Comparison of ENCODE assay signal across 8 cellular contexts in the genomic region with DNA sequence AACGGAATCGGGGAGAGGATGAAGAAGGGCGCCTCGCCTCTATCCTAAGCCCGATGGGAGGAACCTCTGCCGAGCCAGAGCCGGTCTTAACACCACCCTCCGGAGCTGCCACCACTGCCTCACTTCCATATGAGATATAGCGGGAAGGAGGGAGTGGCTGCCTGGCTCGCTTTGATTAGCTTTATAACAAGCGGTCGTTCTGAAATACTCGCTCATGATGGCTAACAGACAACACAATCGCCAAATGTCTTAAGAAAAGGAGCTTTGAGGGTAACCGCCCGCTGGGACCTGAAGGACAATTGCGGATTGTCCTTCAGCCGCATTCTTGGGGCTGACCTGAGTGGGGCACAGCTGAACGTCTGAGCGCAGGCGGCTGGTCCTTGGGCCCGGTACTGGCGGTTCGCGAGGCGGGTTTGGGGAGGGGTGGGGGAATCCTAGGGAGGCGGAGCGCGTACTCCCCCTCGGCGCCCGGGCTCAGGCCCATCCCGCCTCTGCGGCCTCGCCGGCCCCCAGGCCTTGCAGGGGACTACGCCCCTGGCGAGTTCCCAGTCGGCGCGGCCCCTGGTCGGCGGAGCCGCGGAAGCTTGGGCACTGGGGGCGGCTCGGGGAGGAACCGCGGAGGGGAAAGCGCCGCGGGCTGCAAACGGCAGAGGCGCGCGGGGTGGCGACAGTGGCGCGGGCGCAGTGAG. TPM values are rescaled to one million over a fixed set of nuclear protein-coding genes. Genes with fewer than 3 reads are reported as not detected.
DNase-seq lines count a peak whose midpoint lies in the region; ATAC-seq and TF ChIP-seq lines count a peak whose summit lies in the region.

A gene with protein sequence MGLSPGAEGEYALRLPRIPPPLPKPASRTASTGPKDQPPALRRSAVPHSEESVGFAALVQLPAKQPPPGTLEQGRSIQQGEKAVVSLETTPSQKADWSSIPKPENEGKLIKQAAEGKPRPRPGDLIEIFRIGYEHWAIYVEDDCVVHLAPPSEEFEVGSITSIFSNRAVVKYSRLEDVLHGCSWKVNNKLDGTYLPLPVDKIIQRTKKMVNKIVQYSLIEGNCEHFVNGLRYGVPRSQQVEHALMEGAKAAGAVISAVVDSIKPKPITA (minus strand): TSS at position 617 of the 689 bp plus-strand sequence. CDS start 133 bp downstream, at position 484.

- no peaks in the 10 kb centered on the region for H3K79me2 ChIP-seq in hepatocyte

- H2AFZ ChIP-seq in hepatocyte = peak within 1 kb of the TSS; percentile 67

- WGBS in HUES64 = 93% methylated on average over 60 of the region's 60 CpGs
- WGBS in hepatocyte (ENCODE audit: low lambda C conversion rate, missing lambda C conversion rate) = 9% methylated on average over 42 of the region's 60 CpGs

- ATAC-seq in HG02884 (IDR thresholded peaks at IDR 0.05; ENCODE audit: unreplicated experiment) = no peak
- ATAC-seq in HG02571 (IDR thresholded peaks at IDR 0.05; ENCODE audit: unreplicated experiment) = no peak

- H3K9ac ChIP-seq in HUES64 (ENCODE audit: low read depth, low read length) = peak within 1 kb of the TSS; percentile 51
- peak within 1 kb of the TSS; percentile 92 for H3K9ac ChIP-seq in adipocyte (ENCODE audit: low read length)

- peak within 1 kb of the TSS; percentile 48 for H3K4me3 ChIP-seq in HUES64 (ENCODE audit: low read length)
- H3K4me3 ChIP-seq in adipocyte (ENCODE audit: low read length) = peak within 1 kb of the TSS; percentile 85
- peak within 1 kb of the TSS; percentile 22 for H3K4me3 ChIP-seq in hepatocyte

- peak within 1 kb of the TSS; percentile 94 for H3K4me2 ChIP-seq in hepatocyte

- no peak for TF ChIP-seq CTCF in hepatocyte (IDR thresholded peaks at IDR 0.05; ENCODE audit: poor library complexity)

- no peaks in the 10 kb centered on the region for H3K9me2 ChIP-seq in hepatocyte (replicated peaks; ENCODE audit: insufficient read depth)

- H3K36me3 ChIP-seq in HUES64 (ENCODE audit: insufficient read depth, low read length) (no peaks in the 10 kb centered on the region), adipocyte (ENCODE audit: control insufficient read depth, insufficient read depth, low read length, severe bottlenecking) (no peaks in the 10 kb centered on the region), hepatocyte (replicated peaks; ENCODE audit: insufficient read depth, low read depth) (no peaks in the 10 kb centered on the region)

- peaks cover 25% of the 10 kb centered on the region; the same call in 1 of the 2 replicates for H3K4me1 ChIP-seq in HUES64 (ENCODE audit: insufficient read depth, low read length)
- H3K4me1 ChIP-seq in adipocyte (ENCODE audit: control insufficient read depth, insufficient read depth, low read length) = peaks cover 30% of the 10 kb centered on the region
- peaks cover 8% of the 10 kb centered on the region for H3K4me1 ChIP-seq in hepatocyte (ENCODE audit: insufficient read depth)

- peaks cover 20% of the 10 kb centered on the region for H3K9me3 ChIP-seq in HUES64 (ENCODE audit: insufficient read depth, low read depth, low read length)
- peaks cover 8% of the 10 kb centered on the region for H3K9me3 ChIP-seq in adipocyte (ENCODE audit: control insufficient read depth, low read length)
- H3K9me3 ChIP-seq in hepatocyte (ENCODE audit: low read depth) = peaks cover 3% of the 10 kb centered on the region

- H3K27me3 ChIP-seq in HUES64 (ENCODE audit: insufficient read depth, low read length) = peaks cover 4% of the 10 kb centered on the region; the same call in 1 of the 2 replicates
- H3K27me3 ChIP-seq in adipocyte (replicated peaks; ENCODE audit: control insufficient read depth, insufficient read depth, low read length) = no peaks in the 10 kb centered on the region
- peaks cover 5% of the 10 kb centered on the region for H3K27me3 ChIP-seq in hepatocyte

- H3K27ac ChIP-seq in HUES64 (ENCODE audit: low read depth, low read length) (no peak within 1 kb of the TSS; the same call in 1 of the 2 replicates), hepatocyte (peak within 1 kb of the TSS; percentile 36)

- no peaks in the 10 kb centered on the region for H4K20me1 ChIP-seq in hepatocyte (ENCODE audit: insufficient read depth, poor library complexity, severe bottlenecking)

- peak; percentile 63 for DNase-seq in adipocyte (ENCODE audit: low read depth)
- peak; percentile 55 for DNase-seq in hepatocyte (ENCODE audit: low spot score)
- peak; percentile 80 for DNase-seq in retina
- DNase-seq in amniotic stem cell (lab: John Stamatoyannopoulos, UW) = no peak
- DNase-seq in NCI-H510A (lab: John Stamatoyannopoulos, UW) = no peak

RNA-seq across cellular contexts. Expression of the gene that starts here (rescaled TPM):
- 1.3 TPM for polyA plus RNA-seq in HUES64 (2013, experiment 1 of 2)
- 0.95 TPM for polyA plus RNA-seq in HUES64 (2013, experiment 2 of 2)
- total RNA-seq in hepatocyte = 0.92 and 1.6 TPM in 2 replicates
- polyA plus RNA-seq in hepatocyte = 0.18 and 0.95 TPM in 2 replicates

Comparison
In these comparisons a context has a peak if more than half of its experiments do, and no peak if none do; other contexts are left out.
1. H3K4me3 ChIP-seq: peak in every context shown above with its lines; median percentile 85 in adipocyte; 48 in HUES64; 22 in hepatocyte.
2. DNase-seq: peak in adipocyte (single experiment), hepatocyte (single experiment) and retina (single experiment); none in amniotic stem cell (single experiment) and NCI-H510A (single experiment).